ENCODE assay signal across 9 cellular contexts in the genomic region with DNA sequence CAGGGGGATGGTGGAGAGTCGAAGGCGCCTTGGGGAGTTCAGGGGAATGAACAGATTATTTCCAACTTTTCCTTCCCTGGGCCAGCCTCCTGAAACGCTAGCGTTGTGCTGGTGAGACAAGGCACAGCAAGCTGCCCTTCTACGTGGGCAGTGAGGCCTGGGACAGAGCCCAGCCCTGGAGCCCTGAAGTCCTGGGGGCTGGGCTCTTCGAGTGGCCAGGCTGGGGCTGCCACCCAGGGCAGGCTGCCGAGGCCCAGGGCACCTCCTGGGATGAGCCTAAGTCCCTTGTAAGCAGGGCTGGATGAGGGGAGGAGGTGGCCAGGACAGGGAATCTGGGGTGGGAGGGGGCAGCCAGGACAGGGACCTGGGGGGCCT. TPM values are rescaled to one million over a fixed set of nuclear protein-coding genes. Genes with fewer than 3 reads are reported as not detected.
DNase-seq lines count a peak whose midpoint lies in the region; ATAC-seq and TF ChIP-seq lines count a peak whose summit lies in the region.
"Had no signal": no experiment of that assay in that cellular context is flagged by ENCODE, and none has a peak within 500 bp of the region (broad histone marks: within the 10 kb centered on the region; RNA-seq: fewer than 3 reads in every experiment).

No MANE protein-coding gene starts in this region.

- H3K27me3 ChIP-seq in adrenal gland (no peaks in the 10 kb centered on the region), layer of hippocampus (ENCODE audit: control insufficient read depth, insufficient read depth, low read length) (no peaks in the 10 kb centered on the region)

- 18 to 60% (median 25%) methylated on average over 1 to 7 of the region's 7 CpGs for WGBS in adrenal gland, 4 donors

- peak overlapping the region in 2 of 4 donors; percentile 59 to 82 for H3K4me3 ChIP-seq in adrenal gland

- no peak for ATAC-seq in HG02763 (IDR thresholded peaks at IDR 0.05; ENCODE audit: unreplicated experiment)

- peaks cover 14 to 28% of the 10 kb centered on the region in 2 donors for H3K4me1 ChIP-seq in adrenal gland (replicated peaks in 1 of 2)

- H3K27ac ChIP-seq in adrenal gland (peak overlapping the region in 4 of 5 donors; percentile 72 to 93 (median 87)), layer of hippocampus (ENCODE audit: low read depth, low read length) (peak overlapping the region; percentile 98), substantia nigra (ENCODE audit: low read depth, low read length, poor library complexity, severe bottlenecking) (peak overlapping the region; percentile 91)

- TF ChIP-seq POLR2A in adrenal gland (IDR thresholded peaks at IDR 0.05) = no peak
- TF ChIP-seq POLR2A in erythroblast (IDR thresholded peaks at IDR 0.05; ENCODE audit: low read length) = no peak

- TF ChIP-seq CTCF in adrenal gland (IDR thresholded peaks at IDR 0.05) = no peak

- H3K9me3 ChIP-seq in adrenal gland (replicated peaks in 1 of 3) = no peaks in the 10 kb centered on the region

- H3K36me3 ChIP-seq in adrenal gland (replicated peaks in 1 of 2) = no peaks in the 10 kb centered on the region

- intact Hi-C loops in adrenal gland (cut with DNase I) = loop anchor here in 1 of 2 donors (5.0 kb wide), 1 partner anchor 77 kb away; the partner anchor contains the start of gene ABCA2

- DNase-seq in DMS153 treated with DMSO at 0.1 percent for 48 hours (lab: John Stamatoyannopoulos, UW; ENCODE audit: unreplicated experiment) (peak; percentile 7), DMS153 (lab: John Stamatoyannopoulos, UW) (no peak), adrenal gland (peak; percentile 45 to 68 (median 60)), substantia nigra (lab: John Stamatoyannopoulos, UW) (peak in 6 of 49 donors; percentile 31 to 53 (median 44)), erythroblast (lab: John Stamatoyannopoulos, UW) (no peak), GM19240 (ENCODE audit: insufficient read length, low spot score) (no peak)

RNA-seq across cellular contexts. Expression of gene LCN12, which starts 1.4 kb away (rescaled TPM):
- total RNA-seq in adrenal gland = 10 to 100 TPM in 1 of 8 donors, 1 to 10 TPM in 6, not detected in 1; 1.7 to 16.6 (median 3.5) TPM
- polyA plus RNA-seq in adrenal gland = 10 to 100 TPM in 2 of 3 donors, under 1 TPM in 1; 0.75 to 31.8 (median 25.7) TPM
- total RNA-seq: LHCN-M2 had no signal

RNA-seq across cellular contexts. Expression of gene C8G, which starts 5.6 kb away (rescaled TPM):
- 1 to 10 TPM in 1 of 8 donors, under 1 TPM in 1, not detected in 6; 0.68 to 5.5 TPM for total RNA-seq in adrenal gland
- polyA plus RNA-seq in adrenal gland = 1 to 10 TPM; 1.1 to 4.3 (median 3.3) TPM
- total RNA-seq: LHCN-M2 had no signal

RNA-seq across cellular contexts. Expression of gene FBXW5, which starts 6.1 kb away (rescaled TPM):
- total RNA-seq in adrenal gland = 100 to 1,000 TPM in 7 of 8 donors, 10 to 100 TPM in 1; 91.6 to 257 (median 205) TPM
- 100 to 1,000 TPM in 2 of 3 donors, 10 to 100 TPM in 1; 19.2 to 153 (median 125) TPM for polyA plus RNA-seq in adrenal gland

RNA-seq across cellular contexts. Expression of gene PTGDS, which starts 26.7 kb away (rescaled TPM):
- 100 to 1,000 TPM in 6 of 8 donors, 10 to 100 TPM in 2; 42.0 to 607 (median 219) TPM for total RNA-seq in adrenal gland
- 100 to 1,000 TPM in 2 of 3 donors, 10 to 100 TPM in 1; 23.8 to 812 (median 672) TPM for polyA plus RNA-seq in adrenal gland

RNA-seq across cellular contexts. Expression of gene LCNL1, which starts 32.1 kb away (rescaled TPM):
- 1 to 10 TPM in 3 of 8 donors, under 1 TPM in 3, not detected in 2; 0.19 to 2.8 (median 0.78) TPM for total RNA-seq in adrenal gland
- polyA plus RNA-seq in adrenal gland = 10 to 100 TPM in 1 of 3 donors, 1 to 10 TPM in 1, under 1 TPM in 1; 0.26 to 10.5 (median 8.2) TPM

Comparison
In these comparisons a context has a peak if more than half of its experiments do, and no peak if none do; other contexts are left out.
1. DNase-seq: peak in DMS153 treated with DMSO at 0.1 percent for 48 hours (single experiment) and adrenal gland (7 of 7); none in DMS153 (single experiment), erythroblast (0 of 2) and GM19240 (single experiment).
2. Peak in every context shown above with its lines, with median percentiles within 50 percentile points of each other: H3K27ac ChIP-seq.